Comparison of ENCODE assay signal across 1 cellular context in genomic region chr12:31591308-31591901, GRCh38.
A peak's percentile ranks its signal among the peaks of the same experiment; 100 is the strongest.
TF ChIP-seq lines count a peak whose summit lies in the region.

No MANE protein-coding gene starts in this region.

TF ChIP-seq in HepG2, 621 proteins besides CTCF, POLR2A, EP300 and RAD21 (continued from another document and continues in another):
- TF ChIP-seq CREB3 (CRISPR knock-in tag; IDR thresholded peaks at IDR 0.05) (no peak), ZNF232 (CRISPR knock-in tag; IDR thresholded peaks at IDR 0.05; ENCODE audit: borderline replicate concordance) (no peak), NCOA2 (CRISPR knock-in tag; IDR thresholded peaks at IDR 0.05) (no peak; the same call in 1 of the 2 replicates), MTA1 (CRISPR knock-in tag; IDR thresholded peaks at IDR 0.05; ENCODE audit: borderline replicate concordance) (no peak), ZNF687 (CRISPR knock-in tag; IDR thresholded peaks at IDR 0.05) (peak; percentile 67), ZNF441 (CRISPR knock-in tag; IDR thresholded peaks at IDR 0.05; ENCODE audit: borderline replicate concordance) (0 out of 2 replicates have a peak, but pooled peaks have one; percentile 10), ZNF616 (CRISPR knock-in tag; IDR thresholded peaks at IDR 0.05; ENCODE audit: low read depth) (no peak), PRPF4 (IDR thresholded peaks at IDR 0.05; ENCODE audit: low read depth, low read length, poor library complexity, severe bottlenecking) (no peak), ATF7-NPFF (CRISPR knock-in tag; IDR thresholded peaks at IDR 0.05; ENCODE audit: low read depth) (no peak), PAWR (CRISPR knock-in tag; IDR thresholded peaks at IDR 0.05; ENCODE audit: borderline replicate concordance) (no peak), GATAD1 (CRISPR knock-in tag; IDR thresholded peaks at IDR 0.05) (no peak), NONO (IDR thresholded peaks at IDR 0.05) (no peak), NONO (CRISPR knock-in tag; conservative IDR thresholded peaks at IDR 0.05) (no peak), CENPX (CRISPR knock-in tag; IDR thresholded peaks at IDR 0.05) (no peak), RARG (CRISPR knock-in tag; IDR thresholded peaks at IDR 0.05; ENCODE audit: low read depth) (no peak), ZNF564 (CRISPR knock-in tag; IDR thresholded peaks at IDR 0.05) (0 out of 2 replicates have a peak, but pooled peaks have one; percentile 20), ZNF746 (CRISPR knock-in tag; IDR thresholded peaks at IDR 0.05) (no peak), TEF (CRISPR knock-in tag; IDR thresholded peaks at IDR 0.05) (no peak), ZFP41 (CRISPR knock-in tag; IDR thresholded peaks at IDR 0.05; ENCODE audit: borderline replicate concordance) (0 out of 2 replicates have a peak, but pooled peaks have one; percentile 47), ERF (CRISPR knock-in tag; IDR thresholded peaks at IDR 0.05) (peak; percentile 55; the same call in 1 of the 2 replicates), ZNF772 (CRISPR knock-in tag; IDR thresholded peaks at IDR 0.05) (no peak), ZFX (CRISPR knock-in tag; IDR thresholded peaks at IDR 0.05; ENCODE audit: low read depth) (no peak), ZNF790 (CRISPR knock-in tag; IDR thresholded peaks at IDR 0.05; ENCODE audit: borderline replicate concordance) (no peak), MED13 (CRISPR knock-in tag; IDR thresholded peaks at IDR 0.05) (no peak), ZMYM4 (CRISPR knock-in tag; IDR thresholded peaks at IDR 0.05) (0 out of 2 replicates have a peak, but pooled peaks have one; percentile 25), ZNF280D (CRISPR knock-in tag; IDR thresholded peaks at IDR 0.05) (no peak), ZNF556 (CRISPR knock-in tag; IDR thresholded peaks at IDR 0.05; ENCODE audit: borderline replicate concordance) (0 out of 2 replicates have a peak, but pooled peaks have one; percentile 62), KIAA2018 (CRISPR knock-in tag; IDR thresholded peaks at IDR 0.05; ENCODE audit: borderline replicate concordance) (no peak), HNF4A (CRISPR knock-in tag; IDR thresholded peaks at IDR 0.05) (no peak), DMTF1 (CRISPR knock-in tag; IDR thresholded peaks at IDR 0.05) (no peak), ZNF792 (CRISPR knock-in tag; IDR thresholded peaks at IDR 0.05) (no peak), BRF2 (CRISPR knock-in tag; IDR thresholded peaks at IDR 0.05) (no peak)
